ENCODE assay signal across 11 cellular contexts in genomic region chr1:156421939-156422601, GRCh38. TPM values are rescaled to one million over a fixed set of nuclear protein-coding genes. Genes with fewer than 3 reads are reported as not detected.
A peak's percentile ranks its signal among the peaks of the same experiment; 100 is the strongest.
DNase-seq lines count a peak whose midpoint lies in the region; ATAC-seq and TF ChIP-seq lines count a peak whose summit lies in the region.
"Had no signal": no experiment of that assay in that cellular context is flagged by ENCODE, and none has a peak within 500 bp of the region (broad histone marks: within the 10 kb centered on the region; RNA-seq: fewer than 3 reads in every experiment).

No MANE protein-coding gene starts in this region.

- peak overlapping the region; percentile 58 for H3K4me3 Mint-ChIP-seq in activated naive CD8-positive, alpha-beta T cell treated with anti-CD3 and anti-CD28 coated beads, Interleukin-2, amount 50 U/mL, for 24 hours

- H3K4me3 ChIP-seq in heart right ventricle (peak overlapping the region; percentile 9 to 54 (median 42)), mesendoderm (ENCODE audit: low read length) (peak overlapping the region; percentile 28), upper lobe of left lung (peak overlapping the region in 3 of 4 donors; percentile 31 to 38 (median 36))

- H3K36me3 Mint-ChIP-seq in activated naive CD8-positive, alpha-beta T cell treated with anti-CD3 and anti-CD28 coated beads, Interleukin-2, amount 50 U/mL, for 24 hours (ENCODE audit: low read depth) = no peaks in the 10 kb centered on the region

- peak overlapping the region; percentile 16 for H2BK120ac ChIP-seq in mesendoderm (ENCODE audit: low read depth, low read length)

- TF ChIP-seq CTCF in heart right ventricle (IDR thresholded peaks at IDR 0.05) = no peak
- TF ChIP-seq CTCF in upper lobe of left lung (IDR thresholded peaks at IDR 0.05) = no peak

- intact Hi-C loops in heart right ventricle (cut with DNase I) (no loop called here), left cardiac atrium (cut with DNase I) (no loop called here)

- peaks cover 89% of the 10 kb centered on the region for H3K27me3 Mint-ChIP-seq in activated naive CD8-positive, alpha-beta T cell treated with anti-CD3 and anti-CD28 coated beads, Interleukin-2, amount 50 U/mL, for 24 hours

- peak overlapping the region; percentile 90 for H3K4me2 ChIP-seq in mesendoderm (ENCODE audit: low read length)

- peak overlapping the region; percentile 76 for H2BK5ac ChIP-seq in mesendoderm (ENCODE audit: low read length)

- peaks cover 17% of the 10 kb centered on the region for H3K79me1 ChIP-seq in mesendoderm (ENCODE audit: low read length)

- no peak overlapping the region for H4K8ac ChIP-seq in mesendoderm (ENCODE audit: low read depth, low read length)

- TF ChIP-seq POLR2A in upper lobe of left lung (IDR thresholded peaks at IDR 0.05) = no peak

- H2BK15ac ChIP-seq in mesendoderm (replicated peaks; ENCODE audit: low read depth) = no peak overlapping the region

- H3K18ac ChIP-seq in mesendoderm (ENCODE audit: low read length) = peak overlapping the region; percentile 22

- DNase-seq in heart right ventricle = no peak
- no peak for DNase-seq in left cardiac atrium
- no peak for DNase-seq in activated naive CD8-positive, alpha-beta T cell treated with anti-CD3 and anti-CD28 coated beads, Interleukin-2, amount 50 U/mL, for 24 hours
- peak; percentile 89 for DNase-seq in mesendoderm
- DNase-seq in upper lobe of left lung = no peak
- no peak for DNase-seq in NCI-H2227 treated with DMSO at 0.1 percent for 48 hours (lab: John Stamatoyannopoulos, UW)
- DNase-seq in NCI-H128 (lab: John Stamatoyannopoulos, UW; ENCODE audit: unreplicated experiment) = no peak
- no peak for DNase-seq in putamen (ENCODE audit: low spot score)

- WGBS in heart right ventricle, 2 donors = 24 to 25% methylated on average over 12 of the region's 12 CpGs
- no CpG with 5 or more reads among the region's 12 CpGs for WGBS in mesendoderm (ENCODE audit: extremely low coverage, insufficient coverage, low lambda C conversion rate)
- 15 to 16% methylated on average over 11 to 12 of the region's 12 CpGs for WGBS in upper lobe of left lung, 2 donors

- H3K56ac ChIP-seq in mesendoderm (ENCODE audit: low read length) = peak overlapping the region; percentile 82

- H3K36me3 ChIP-seq in heart right ventricle = no peaks in the 10 kb centered on the region
- H3K36me3 ChIP-seq in mesendoderm (ENCODE audit: control insufficient read depth, insufficient read depth, low read length) = no peaks in the 10 kb centered on the region
- no peaks in the 10 kb centered on the region for H3K36me3 ChIP-seq in upper lobe of left lung

- H3K9me3 Mint-ChIP-seq in activated naive CD8-positive, alpha-beta T cell treated with anti-CD3 and anti-CD28 coated beads, Interleukin-2, amount 50 U/mL, for 24 hours = no peaks in the 10 kb centered on the region

- H3K4me1 Mint-ChIP-seq in activated naive CD8-positive, alpha-beta T cell treated with anti-CD3 and anti-CD28 coated beads, Interleukin-2, amount 50 U/mL, for 24 hours = peaks cover 32% of the 10 kb centered on the region

- peaks cover 21% of the 10 kb centered on the region for H3K79me2 ChIP-seq in mesendoderm (ENCODE audit: control insufficient read depth, insufficient read depth, low read length)

- peaks cover 9 to 29% (median 21%) of the 10 kb centered on the region in 9 donors for H3K4me1 ChIP-seq in heart right ventricle
- peaks cover 34% of the 10 kb centered on the region for H3K4me1 ChIP-seq in mesendoderm (ENCODE audit: control insufficient read depth, low read depth, low read length)
- peaks cover 20 to 28% (median 26%) of the 10 kb centered on the region in 4 donors for H3K4me1 ChIP-seq in upper lobe of left lung

- H3K23ac ChIP-seq in mesendoderm (ENCODE audit: low read length) = no peak overlapping the region

- H3K27me3 ChIP-seq in heart right ventricle (peaks cover 26 to 100% (median 93%) of the 10 kb centered on the region in 7 donors), mesendoderm (ENCODE audit: insufficient read depth, low read length, poor library complexity) (no peaks in the 10 kb centered on the region), upper lobe of left lung (peaks cover 1 to 55% (median 32%) of the 10 kb centered on the region in 4 donors)

- no peak overlapping the region for H3K27ac Mint-ChIP-seq in activated naive CD8-positive, alpha-beta T cell treated with anti-CD3 and anti-CD28 coated beads, Interleukin-2, amount 50 U/mL, for 24 hours

- no peak overlapping the region for H4K5ac ChIP-seq in mesendoderm (ENCODE audit: low read length)

- peak overlapping the region; percentile 76 for H3K9ac ChIP-seq in mesendoderm (ENCODE audit: low read length)

- H3K27ac ChIP-seq in heart right ventricle = no peak overlapping the region
- no peak overlapping the region for H3K27ac ChIP-seq in mesendoderm (ENCODE audit: low read depth, low read length)
- H3K27ac ChIP-seq in upper lobe of left lung = no peak overlapping the region

- H3K4ac ChIP-seq in mesendoderm (ENCODE audit: low read depth, low read length) = no peak overlapping the region

- TF ChIP-seq EP300 in upper lobe of left lung (IDR thresholded peaks at IDR 0.05) = no peak

- ATAC-seq in heart right ventricle (no peak), left cardiac atrium (no peak), upper lobe of left lung (ENCODE audit: low FRiP score in 2 of 2) (no peak)
- ATAC-seq in activated naive CD8-positive, alpha-beta T cell treated with anti-CD3 and anti-CD28 coated beads, Interleukin-2, amount 50 U/mL, for 24 hours = no peak

- H3K9me3 ChIP-seq in heart right ventricle (no peaks in the 10 kb centered on the region), upper lobe of left lung (no peaks in the 10 kb centered on the region)

- peak overlapping the region; percentile 72 for H2AK5ac ChIP-seq in mesendoderm (ENCODE audit: low read length)

RNA-seq across cellular contexts. Expression of gene RHBG, which starts 53.1 kb away (rescaled TPM):
- total RNA-seq in heart right ventricle (not detected), left cardiac atrium (not detected), upper lobe of left lung (under 1 TPM in 1 of 6 donors, not detected in 5; 0.24 TPM)
- not detected for polyA plus RNA-seq in heart right ventricle
- 0.88 TPM for polyA plus RNA-seq in mesendoderm (2013, experiment 1 of 2)
- 0.97 TPM for polyA plus RNA-seq in mesendoderm (2013, experiment 2 of 2)
- total RNA-seq: fibroblast of lung, omental fat pad, temporal lobe had no signal
- polyA plus RNA-seq: fibroblast of lung had no signal
